1 cellular context compared by ENCODE assay signal in the genomic region with DNA sequence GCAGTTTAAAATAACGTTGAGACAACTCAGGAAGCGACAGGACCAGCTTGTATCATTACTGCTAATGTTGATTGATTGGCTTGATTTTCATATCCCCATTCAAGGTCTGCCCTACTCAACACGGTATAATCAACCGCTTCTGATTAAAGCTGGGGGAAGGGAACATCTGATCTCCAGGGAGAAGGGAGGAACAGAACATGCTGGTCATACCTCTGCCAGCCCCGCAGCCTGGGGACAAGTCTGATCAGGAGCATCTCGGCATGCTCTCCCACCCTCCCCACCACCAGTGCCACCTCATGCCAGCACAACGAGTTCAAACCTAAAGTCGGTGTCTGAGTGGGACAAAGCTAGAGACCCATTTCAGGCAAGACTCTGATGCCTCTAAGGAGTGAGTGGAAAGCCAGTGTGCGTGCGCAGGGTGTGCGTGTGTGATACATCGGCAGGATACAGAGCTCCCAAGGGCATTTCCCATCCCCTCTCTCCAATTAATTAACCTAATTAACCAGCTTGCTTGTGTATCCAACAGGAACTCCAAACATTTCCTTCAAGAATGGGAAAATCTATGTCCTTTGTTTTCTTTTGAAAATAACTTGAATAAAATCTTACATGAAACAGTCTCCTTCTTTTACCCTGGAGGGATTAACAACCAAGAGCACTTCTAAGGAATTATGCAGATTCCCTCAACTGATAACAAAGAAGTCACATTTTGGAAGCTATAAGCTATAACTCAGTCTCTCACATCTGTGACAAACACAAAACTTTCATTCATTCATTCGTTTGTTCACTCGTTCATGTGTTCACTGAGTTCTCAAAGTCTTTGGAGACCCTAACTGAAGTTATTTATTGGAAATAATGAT.
TF ChIP-seq lines count a peak whose summit lies in the region.

No MANE protein-coding gene starts in this region.

TF ChIP-seq in HepG2, 621 proteins besides CTCF, POLR2A, EP300 and RAD21:
- TF ChIP-seq ZNF589 (CRISPR knock-in tag; conservative IDR thresholded peaks at IDR 0.05): no peak
- TF ChIP-seq HNRNPL (IDR thresholded peaks at IDR 0.05; ENCODE audit: low read depth, low read length): no peak
- no peak for TF ChIP-seq ARID3A (IDR thresholded peaks at IDR 0.05; ENCODE audit: low read depth, low read length)
- TF ChIP-seq CBFB (CRISPR knock-in tag; IDR thresholded peaks at IDR 0.05): no peak
- no peak for TF ChIP-seq CREB3 (CRISPR knock-in tag; IDR thresholded peaks at IDR 0.05)
- no peak for TF ChIP-seq AGO1 (IDR thresholded peaks at IDR 0.05; ENCODE audit: low read depth, low read length, poor library complexity, severe bottlenecking)
TF ChIP-seq in HepG2: peak in this region for 0.
